ENCODE assay signal across 12 cellular contexts in genomic region chr3:184691397-184692131, GRCh38. TPM values are rescaled to one million over a fixed set of nuclear protein-coding genes. Genes with fewer than 3 reads are reported as not detected.
DNase-seq lines count a peak whose midpoint lies in the region; ATAC-seq, FAIRE-seq and TF ChIP-seq lines count a peak whose summit lies in the region.
"Had no signal": no experiment of that assay in that cellular context is flagged by ENCODE, and none has a peak within 500 bp of the region (broad histone marks: within the 10 kb centered on the region; RNA-seq: fewer than 3 reads in every experiment).

No MANE protein-coding gene starts in this region.

- FAIRE-seq in D721Med (lab: Jason Lieb, UNC), result no peak

- no peak for TF ChIP-seq CTCF in neural crest cell (conservative IDR thresholded peaks at IDR 0.05)
- TF ChIP-seq CTCF in D721Med (IDR thresholded peaks at IDR 0.05; ENCODE audit: insufficient read depth, missing control alignments), result no peak

- no peak for ATAC-seq in stimulated activated effector memory CD8-positive, alpha-beta T cell treated with anti-CD3 and anti-CD28 coated beads, Interleukin-12 subunit alpha, Interleukin-12 subunit beta, amount 100 ng/mL, for 72 hours
- no peak for ATAC-seq in GM21529 (IDR thresholded peaks at IDR 0.05; ENCODE audit: unreplicated experiment)
- ATAC-seq: body of pancreas, HCT116 had no signal

- H3K27me3 Mint-ChIP-seq in neural crest cell (ENCODE audit: low read depth), result peaks cover 5% of the 10 kb centered on the region
- H3K27me3 Mint-ChIP-seq: type B pancreatic cell had no signal

- H3K9me3 Mint-ChIP-seq in neural crest cell, result no peaks in the 10 kb centered on the region
- no peaks in the 10 kb centered on the region for H3K9me3 Mint-ChIP-seq in stimulated activated effector memory CD8-positive, alpha-beta T cell treated with anti-CD3 and anti-CD28 coated beads, Interleukin-12 subunit alpha, Interleukin-12 subunit beta, amount 100 ng/mL, for 72 hours
- H3K9me3 Mint-ChIP-seq: type B pancreatic cell had no signal

- H3K4me1 Mint-ChIP-seq in neural crest cell, result peaks cover 44% of the 10 kb centered on the region
- no peaks in the 10 kb centered on the region for H3K4me1 Mint-ChIP-seq in stimulated activated effector memory CD8-positive, alpha-beta T cell treated with anti-CD3 and anti-CD28 coated beads, Interleukin-12 subunit alpha, Interleukin-12 subunit beta, amount 100 ng/mL, for 72 hours

- H3K4me3 Mint-ChIP-seq in neural crest cell, result no peak overlapping the region
- no peak overlapping the region for H3K4me3 Mint-ChIP-seq in stimulated activated effector memory CD8-positive, alpha-beta T cell treated with anti-CD3 and anti-CD28 coated beads, Interleukin-12 subunit alpha, Interleukin-12 subunit beta, amount 100 ng/mL, for 72 hours
- H3K4me3 Mint-ChIP-seq: type B pancreatic cell had no signal

- DNase-seq in AG08396 (ENCODE audit: low spot score) (peak; percentile 59), NOMO-1 treated with DMSO at 0.1 percent for 48 hours (lab: John Stamatoyannopoulos, UW; ENCODE audit: unreplicated experiment) (peak; percentile 40), globus pallidus (ENCODE audit: low spot score) (peak; percentile 50), neural crest cell (ENCODE audit: low read depth, low spot score) (no peak), D721Med (ENCODE audit: insufficient read length, low spot score) (no peak), inferior parietal cortex (ENCODE audit: extremely low spot score) (no peak)
- no peak for DNase-seq in stimulated activated effector memory CD8-positive, alpha-beta T cell treated with anti-CD3 and anti-CD28 coated beads, Interleukin-12 subunit alpha, Interleukin-12 subunit beta, amount 100 ng/mL, for 72 hours (ENCODE audit: low spot score in 2 of 2)
- DNase-seq: body of pancreas; NK-92 treated with Interleukin-12 subunit alpha and Interleukin-12 subunit beta, amount 100 ng/mL, for 24 hours had no signal

- peak overlapping the region; percentile 93 for H3K27ac Mint-ChIP-seq in neural crest cell (ENCODE audit: unreplicated experiment)
- no peak overlapping the region for H3K27ac Mint-ChIP-seq in stimulated activated effector memory CD8-positive, alpha-beta T cell treated with anti-CD3 and anti-CD28 coated beads, Interleukin-12 subunit alpha, Interleukin-12 subunit beta, amount 100 ng/mL, for 72 hours
- H3K27ac Mint-ChIP-seq: type B pancreatic cell had no signal

- H3K36me3 Mint-ChIP-seq in neural crest cell (ENCODE audit: low read depth), result no peaks in the 10 kb centered on the region
- no peaks in the 10 kb centered on the region for H3K36me3 Mint-ChIP-seq in stimulated activated effector memory CD8-positive, alpha-beta T cell treated with anti-CD3 and anti-CD28 coated beads, Interleukin-12 subunit alpha, Interleukin-12 subunit beta, amount 100 ng/mL, for 72 hours
- H3K36me3 Mint-ChIP-seq: type B pancreatic cell had no signal

RNA-seq across cellular contexts. Expression of gene MAGEF1, which starts 20.3 kb away (rescaled TPM):
- total RNA-seq in neural crest cell, result 76.3 and 80.3 TPM in 2 replicates

Comparison
In these comparisons a context has a peak if more than half of its experiments do, and no peak if none do; other contexts are left out.
1. DNase-seq: peak in AG08396 (single experiment), NOMO-1 treated with DMSO at 0.1 percent for 48 hours (single experiment) and globus pallidus (single experiment); none in neural crest cell (single experiment), stimulated activated effector memory CD8-positive, alpha-beta T cell treated with anti-CD3 and anti-CD28 coated beads, Interleukin-12 subunit alpha, Interleukin-12 subunit beta, amount 100 ng/mL, for 72 hours (0 of 2), D721Med (single experiment) and inferior parietal cortex (single experiment).